19 cellular contexts compared by ENCODE assay signal in genomic region chr2:207884127-207884526, GRCh38.
"Had no signal": no experiment of that assay in that cellular context is flagged by ENCODE, and none has a peak within 500 bp of the region (broad histone marks: within the 10 kb centered on the region; RNA-seq: fewer than 3 reads in every experiment).

No MANE protein-coding gene starts in this region.

- H3K4me1 ChIP-seq: lower lobe of right lung, psoas muscle, upper lobe of right lung, vagina had no signal

- H3K4me1 Mint-ChIP-seq: mesothelial cell of epicardium had no signal

- ATAC-seq: left cardiac atrium; lower lobe of right lung; psoas muscle; stimulated activated naive CD8-positive, alpha-beta T cell treated with anti-CD3 and anti-CD28 coated beads, Interleukin-15, Interleukin-2, amounts not matched to agents 100 U/mL and 50 U/mL, for 24 hours; upper lobe of right lung had no signal

- H3K4me3 Mint-ChIP-seq: memory B cell, mesothelial cell of epicardium had no signal

- FAIRE-seq: kidney had no signal

- H3K4me3 ChIP-seq: hepatocyte, left ventricle myocardium inferior, lower lobe of right lung, psoas muscle, sigmoid colon, skin epidermis, tibial artery, upper lobe of right lung, vagina had no signal

- H3K27ac ChIP-seq: left ventricle myocardium inferior, lower lobe of right lung, neutrophil, psoas muscle, skin epidermis, tibial artery, upper lobe of right lung, vagina had no signal

- H3K36me3 ChIP-seq: left ventricle myocardium inferior, lower lobe of right lung, neutrophil, sigmoid colon, tibial artery, upper lobe of right lung, vagina had no signal

- H3K27me3 Mint-ChIP-seq: memory B cell had no signal

- H3K27me3 ChIP-seq: hepatocyte, neutrophil, sigmoid colon, tibial artery, upper lobe of right lung, vagina had no signal

- H3K27ac Mint-ChIP-seq: memory B cell, mesothelial cell of epicardium had no signal

- H3K9me3 ChIP-seq: left ventricle myocardium inferior, lower lobe of right lung, neutrophil, psoas muscle, sigmoid colon, tibial artery, upper lobe of right lung, vagina had no signal

- DNase-seq: effector CD4-positive, alpha-beta T cell; foreskin melanocyte; head of caudate nucleus; kidney; left cardiac atrium; left ventricle myocardium inferior; lower lobe of right lung; psoas muscle; sigmoid colon; stimulated activated CD4-positive, alpha-beta T cell treated with anti-CD3 and anti-CD28 coated beads, Interleukin-2, amount 100 ng/mL, for 48 hours; stimulated activated naive CD8-positive, alpha-beta T cell treated with anti-CD3 and anti-CD28 coated beads, Interleukin-15, Interleukin-2, amounts not matched to agents 100 U/mL and 50 U/mL, for 24 hours; tibial artery; upper lobe of right lung had no signal
